In the genomic region with DNA sequence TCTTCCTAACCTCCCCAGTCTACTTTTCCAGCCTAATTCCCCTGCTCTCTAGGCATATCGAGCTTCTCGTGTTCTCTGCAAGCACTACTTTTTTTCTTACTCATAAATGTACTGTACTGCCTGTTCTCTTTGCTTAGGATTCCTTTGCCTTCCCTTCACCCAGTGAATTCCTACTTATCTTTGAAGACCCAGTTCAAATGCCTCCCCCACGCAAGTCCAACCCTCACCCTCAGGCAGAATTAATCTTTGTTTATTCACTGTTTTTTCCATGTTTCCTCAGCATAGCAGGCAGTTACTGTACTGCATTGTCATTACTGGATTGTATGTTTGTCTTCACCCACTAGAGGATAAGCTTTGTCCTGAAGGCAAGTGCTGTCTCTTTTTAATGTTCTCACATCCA, we compare ENCODE assay signal across 1 cellular context.
TF ChIP-seq lines count a peak whose summit lies in the region.

No MANE protein-coding gene starts in this region.

TF ChIP-seq in H1, 55 proteins besides CTCF, POLR2A, EP300 and RAD21:
- TF ChIP-seq BRCA1 (IDR thresholded peaks at IDR 0.05; ENCODE audit: low read depth, low read length) (no peak), GTF2F1 (IDR thresholded peaks at IDR 0.05; ENCODE audit: borderline replicate concordance, low read depth, low read length) (no peak)
